Comparison of ENCODE assay signal across 8 cellular contexts in the genomic region with DNA sequence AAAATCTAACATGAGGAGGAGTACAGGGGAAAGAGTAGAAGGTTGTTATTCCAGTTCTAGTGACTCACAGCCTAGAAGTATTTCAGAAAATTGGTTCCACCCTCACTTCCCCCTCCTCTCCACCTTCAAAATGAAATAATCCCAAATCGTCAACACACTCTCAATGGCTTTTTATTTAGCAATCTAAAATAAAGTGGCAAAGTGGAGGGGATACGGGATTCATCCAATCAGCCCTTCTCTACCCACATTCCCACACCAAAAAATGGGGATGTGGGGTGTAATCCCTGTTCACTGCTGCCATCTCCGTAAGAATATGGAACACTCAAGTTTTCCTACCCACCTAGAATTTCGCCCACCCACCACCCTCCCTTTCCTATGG. TPM values are rescaled to one million over a fixed set of nuclear protein-coding genes. Genes with fewer than 3 reads are reported as not detected.
A peak's percentile ranks its signal among the peaks of the same experiment; 100 is the strongest.
DNase-seq lines count a peak whose midpoint lies in the region; ATAC-seq and TF ChIP-seq lines count a peak whose summit lies in the region.

No MANE protein-coding gene starts in this region.

- no peaks in the 10 kb centered on the region for H3K9me3 Mint-ChIP-seq in activated CD4-positive, alpha-beta T cell treated with anti-CD3 and anti-CD28 coated beads, Interleukin-2, amount 10 ng/mL, durations not matched to agents 24 days and 14 days
- no peaks in the 10 kb centered on the region for H3K9me3 Mint-ChIP-seq in natural killer cell

- peak overlapping the region; percentile 49 for H3K27ac Mint-ChIP-seq in activated CD4-positive, alpha-beta T cell treated with anti-CD3 and anti-CD28 coated beads, Interleukin-2, amount 10 ng/mL, durations not matched to agents 24 days and 14 days
- peak overlapping the region; percentile 64 to 85 for H3K27ac Mint-ChIP-seq in natural killer cell

- DNase-seq in activated CD4-positive, alpha-beta T cell treated with anti-CD3 and anti-CD28 coated beads, Interleukin-2, amount 10 ng/mL, durations not matched to agents 24 days and 14 days, result no peak
- DNase-seq in activated CD4-positive, alpha-beta T cell treated with anti-CD3 and anti-CD28 coated beads for 4 hours, result no peak
- DNase-seq in SJSA1 (ENCODE audit: low read depth in 1 of 2, low spot score in 2 of 2) (peak in 1 of 2 experiments; percentile 71), epithelial cell of proximal tubule (ENCODE audit: low read depth) (no peak), natural killer cell (no peak)
- DNase-seq in stimulated activated CD4-positive, alpha-beta T cell treated with anti-CD3 and anti-CD28 coated beads, Interleukin-12 subunit alpha, Interleukin-12 subunit beta, amount 100 ng/mL, for 4 hours, result no peak
- no peak for DNase-seq in activated CD4-positive, alpha-beta T cell treated with anti-CD3 and anti-CD28 coated beads for 48 hours

- H3K9me3 ChIP-seq in SJSA1 (replicated peaks), result no peaks in the 10 kb centered on the region

- peak overlapping the region; percentile 97 for H3K4me3 ChIP-seq in SJSA1
- H3K4me3 ChIP-seq in epithelial cell of proximal tubule (ENCODE audit: low read depth, low read length), result peak overlapping the region; percentile 84

- H3K27me3 Mint-ChIP-seq in activated CD4-positive, alpha-beta T cell treated with anti-CD3 and anti-CD28 coated beads, Interleukin-2, amount 10 ng/mL, durations not matched to agents 24 days and 14 days, result peaks cover 72% of the 10 kb centered on the region
- peaks cover 40 to 66% of the 10 kb centered on the region in 2 donors for H3K27me3 Mint-ChIP-seq in natural killer cell (ENCODE audit: low read depth in 2 of 2)

- H3K27me3 ChIP-seq in SJSA1 (replicated peaks), result no peaks in the 10 kb centered on the region

- H3K36me3 Mint-ChIP-seq in activated CD4-positive, alpha-beta T cell treated with anti-CD3 and anti-CD28 coated beads, Interleukin-2, amount 10 ng/mL, durations not matched to agents 24 days and 14 days (ENCODE audit: low read depth), result no peaks in the 10 kb centered on the region
- no peaks in the 10 kb centered on the region for H3K36me3 Mint-ChIP-seq in natural killer cell

- ATAC-seq in natural killer cell, result no peak
- ATAC-seq in HG03135 (IDR thresholded peaks at IDR 0.05; ENCODE audit: unreplicated experiment), result no peak

- peak overlapping the region; percentile 97 for H3K27ac ChIP-seq in SJSA1

- peaks cover 16% of the 10 kb centered on the region for H3K36me3 ChIP-seq in SJSA1

- H3K4me1 ChIP-seq in SJSA1 (replicated peaks), result peaks cover 28% of the 10 kb centered on the region

- H3K4me1 Mint-ChIP-seq in activated CD4-positive, alpha-beta T cell treated with anti-CD3 and anti-CD28 coated beads, Interleukin-2, amount 10 ng/mL, durations not matched to agents 24 days and 14 days, result peaks cover 22% of the 10 kb centered on the region
- peaks cover 31 to 32% of the 10 kb centered on the region in 2 donors for H3K4me1 Mint-ChIP-seq in natural killer cell

- intact Hi-C loops in activated CD4-positive, alpha-beta T cell treated with anti-CD3 and anti-CD28 coated beads, Interleukin-2, amount 10 ng/mL, durations not matched to agents 24 days and 14 days (cut with micrococcal nuclease), result loop anchor here (2.0 kb wide), 1 partner anchor 322 kb away; no protein-coding TSS in a partner anchor
- intact Hi-C loops in natural killer cell (cut with micrococcal nuclease), result no loop called here

- TF ChIP-seq CTCF in epithelial cell of proximal tubule (conservative IDR thresholded peaks at IDR 0.05; ENCODE audit: low read depth, low read length) (no peak), natural killer cell (IDR thresholded peaks at IDR 0.05) (no peak)

- H3K4me3 Mint-ChIP-seq in activated CD4-positive, alpha-beta T cell treated with anti-CD3 and anti-CD28 coated beads, Interleukin-2, amount 10 ng/mL, durations not matched to agents 24 days and 14 days, result peak overlapping the region; percentile 85
- peak overlapping the region; percentile 82 for H3K4me3 Mint-ChIP-seq in natural killer cell

RNA-seq across cellular contexts. Expression of a gene that starts 1.0 kb away (rescaled TPM):
- total RNA-seq in activated CD4-positive, alpha-beta T cell treated with anti-CD3 and anti-CD28 coated beads, Interleukin-2, amount 10 ng/mL, durations not matched to agents 24 days and 14 days, result 14.5 TPM in 2 replicates
- total RNA-seq in SJSA1 (2014; rRNA removed; shearing (Covaris generic)), result 96.6 and 195 TPM in 2 replicates
- 79.5 and 103 TPM in 2 replicates for total RNA-seq in epithelial cell of proximal tubule
- 10 to 100 TPM in 2 of 3 donors, 1 to 10 TPM in 1; 8.4 to 12.3 (median 10.4) TPM for total RNA-seq in natural killer cell

RNA-seq across cellular contexts. Expression of a gene that starts 41.3 kb away (rescaled TPM):
- 1.0 and 2.3 TPM in 2 replicates for total RNA-seq in activated CD4-positive, alpha-beta T cell treated with anti-CD3 and anti-CD28 coated beads, Interleukin-2, amount 10 ng/mL, durations not matched to agents 24 days and 14 days
- 5.1 and 8.5 TPM in 2 replicates for total RNA-seq in SJSA1 (2014; rRNA removed; shearing (Covaris generic))
- total RNA-seq in epithelial cell of proximal tubule (0.17 and 0.51 TPM in 2 replicates), natural killer cell (1 to 10 TPM; 1.0 to 1.1 (median 1.1) TPM)
